ENCODE assay signal across 8 cellular contexts in the genomic region with DNA sequence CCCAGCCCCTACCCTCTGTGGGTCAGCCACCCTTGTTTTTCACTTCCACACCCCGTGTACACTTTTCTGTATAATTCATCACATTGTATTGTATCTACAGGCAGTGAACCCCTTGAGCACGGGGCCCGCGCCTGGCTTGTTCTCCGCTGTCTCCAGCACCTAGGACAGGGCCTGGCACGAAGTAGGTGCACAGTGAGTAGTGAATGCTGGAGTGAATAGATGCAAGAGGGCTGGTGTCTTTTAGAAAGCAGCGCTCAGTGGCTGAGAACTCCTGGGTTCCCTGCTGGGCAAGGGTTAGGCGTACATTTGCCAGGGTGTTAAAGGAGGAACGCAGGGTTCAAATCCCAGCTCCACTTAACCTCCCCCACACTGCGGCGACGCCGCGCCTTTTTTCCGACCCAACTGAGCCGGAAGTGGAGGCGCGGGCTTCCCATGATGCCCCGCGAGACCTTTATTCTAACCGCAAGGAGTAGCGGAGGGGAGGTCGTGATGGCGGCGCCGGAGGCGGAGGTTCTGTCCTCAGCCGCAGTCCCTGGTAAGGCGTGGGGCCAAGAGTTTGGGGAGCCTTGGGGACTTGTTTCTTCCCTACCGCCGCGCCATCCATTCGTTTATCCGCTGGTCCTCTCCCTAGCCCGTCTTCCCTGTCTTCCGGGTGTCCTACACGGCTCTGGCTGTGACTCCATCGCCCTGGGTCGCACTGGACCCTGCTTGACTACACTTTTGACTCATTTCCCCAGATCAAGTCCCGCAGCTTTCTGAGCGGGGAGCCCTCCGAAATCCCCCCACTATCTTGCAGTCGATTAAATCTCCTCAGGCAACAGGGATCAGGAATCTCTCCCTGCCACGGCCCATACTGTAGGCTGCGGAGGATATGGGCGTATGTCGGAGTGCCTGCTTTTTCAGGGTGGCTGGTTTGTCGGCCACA. TPM values are rescaled to one million over a fixed set of nuclear protein-coding genes. Genes with fewer than 3 reads are reported as not detected.
DNase-seq lines count a peak whose midpoint lies in the region; ATAC-seq and TF ChIP-seq lines count a peak whose summit lies in the region.

TSS of gene MAD2L1BP (plus strand) at position 454 of the 925 bp plus-strand sequence. CDS start at position 490, 36 bp downstream.

- peaks cover 38% of the 10 kb centered on the region for H3K4me1 Mint-ChIP-seq in neural progenitor cell

- no peaks in the 10 kb centered on the region for H3K9me3 Mint-ChIP-seq in neural progenitor cell

- DNase-seq in HCEC 1CT (peak; percentile 72), MV-4-11 (lab: John Stamatoyannopoulos, UW) (peak; percentile 81), SJSA1 (ENCODE audit: low read depth in 1 of 2, low spot score in 2 of 2) (peak; percentile 77 to 85), activated gamma-delta T cell treated with Interleukin-2 at 50 U/mL for 16 hours (peak; percentile 80), foreskin keratinocyte (peak in 1 of 2 donors; percentile 55), neural progenitor cell (ENCODE audit: low spot score) (peak; percentile 84)

- H3K9ac ChIP-seq in ES-I3 (ENCODE audit: low read depth, low read length) (peak within 1 kb of the TSS; percentile 93), neural progenitor cell (peak within 1 kb of the TSS; percentile 73), stomach smooth muscle (ENCODE audit: low read length in 2 of 2) (peak within 1 kb of the TSS; percentile 91 to 96)

- peaks cover 15% of the 10 kb centered on the region for H3K36me3 Mint-ChIP-seq in neural progenitor cell

- peaks cover 13% of the 10 kb centered on the region for H3K27me3 Mint-ChIP-seq in neural progenitor cell (ENCODE audit: insufficient read depth, low read depth)

- H3K79me2 ChIP-seq in neural progenitor cell (ENCODE audit: low read depth), result peaks cover 50% of the 10 kb centered on the region

- H3K27me3 ChIP-seq in SJSA1 (replicated peaks) (no peaks in the 10 kb centered on the region), foreskin keratinocyte (no peaks in the 10 kb centered on the region), neural progenitor cell (no peaks in the 10 kb centered on the region), stomach smooth muscle (ENCODE audit: control insufficient read depth in 1 of 2, insufficient read depth in 2 of 2, low read length in 2 of 2) (no peaks in the 10 kb centered on the region)

- TF ChIP-seq CTCF in foreskin keratinocyte (conservative IDR thresholded peaks at IDR 0.05) (no peak), neural progenitor cell (IDR thresholded peaks at IDR 0.05) (no peak)

- H3K9me3 ChIP-seq in ES-I3 (ENCODE audit: control insufficient read depth, insufficient read depth, low read length) (no peaks in the 10 kb centered on the region), SJSA1 (replicated peaks) (no peaks in the 10 kb centered on the region), neural progenitor cell (ENCODE audit: low read depth) (no peaks in the 10 kb centered on the region), stomach smooth muscle (ENCODE audit: control insufficient read depth in 2 of 2, low read length in 2 of 2) (no peaks in the 10 kb centered on the region)

- peak; percentile 80 for ATAC-seq in foreskin keratinocyte

- peak within 1 kb of the TSS; percentile 99 for H3K27ac Mint-ChIP-seq in neural progenitor cell

- peak within 1 kb of the TSS; percentile 90 for H3K4me2 ChIP-seq in neural progenitor cell

- peaks cover 30% of the 10 kb centered on the region for H3F3A ChIP-seq in neural progenitor cell (ENCODE audit: low read depth)

- H3K4me3 ChIP-seq in SJSA1 (peak within 1 kb of the TSS; percentile 65), neural progenitor cell (peak within 1 kb of the TSS; percentile 79), stomach smooth muscle (ENCODE audit: low read length in 2 of 2) (peak within 1 kb of the TSS; percentile 92 to 94)

- H3K27ac ChIP-seq in SJSA1 (peak within 1 kb of the TSS; percentile 40), foreskin keratinocyte (peak within 1 kb of the TSS; percentile 57), neural progenitor cell (no peak within 1 kb of the TSS), stomach smooth muscle (ENCODE audit: low read length) (peak within 1 kb of the TSS; percentile 78)

- H3K4me3 Mint-ChIP-seq in neural progenitor cell, result peak within 1 kb of the TSS; percentile 100

- H3K4me1 ChIP-seq in ES-I3 (ENCODE audit: insufficient read depth, low read length), result peaks cover 4% of the 10 kb centered on the region; the same call in 1 of the 2 replicates
- H3K4me1 ChIP-seq in SJSA1 (replicated peaks), result peaks cover 12% of the 10 kb centered on the region
- peaks cover 7% of the 10 kb centered on the region for H3K4me1 ChIP-seq in foreskin keratinocyte
- H3K4me1 ChIP-seq in neural progenitor cell, result peaks cover 25% of the 10 kb centered on the region
- H3K4me1 ChIP-seq in stomach smooth muscle (ENCODE audit: control insufficient read depth, insufficient read depth, low read length), result peaks cover 21% of the 10 kb centered on the region

- H3K36me3 ChIP-seq in ES-I3 (ENCODE audit: insufficient read depth, low read length), result peaks cover 17% of the 10 kb centered on the region
- H3K36me3 ChIP-seq in SJSA1, result peaks cover 50% of the 10 kb centered on the region
- peaks cover 5% of the 10 kb centered on the region for H3K36me3 ChIP-seq in neural progenitor cell
- H3K36me3 ChIP-seq in stomach smooth muscle (ENCODE audit: control insufficient read depth in 2 of 2, insufficient read depth in 2 of 2, low read length in 2 of 2), result peaks cover 11 to 18% of the 10 kb centered on the region in 2 donors

- H4K20me1 ChIP-seq in neural progenitor cell (ENCODE audit: low read depth), result peaks cover 28% of the 10 kb centered on the region

- peak within 1 kb of the TSS; percentile 63 for H2AFZ ChIP-seq in neural progenitor cell (replicated peaks)

RNA-seq across cellular contexts. Expression of gene MAD2L1BP, which starts in this region (rescaled TPM):
- 17.9 and 59.4 TPM in 2 replicates for total RNA-seq in SJSA1 (2014; rRNA removed; shearing (Covaris generic))
- total RNA-seq in foreskin keratinocyte (29.0 and 31.7 TPM in 2 replicates), neural progenitor cell (ENCODE audit: low replicate concordance) (52.0 and 88.1 TPM in 2 replicates)
- polyA plus RNA-seq in foreskin keratinocyte, result 38.9 and 40.6 TPM in 2 replicates
